ENCODE assay signal across 10 cellular contexts in genomic region chr11:821513-822371, GRCh38. TPM values are rescaled to one million over a fixed set of nuclear protein-coding genes. Genes with fewer than 3 reads are reported as not detected.
A peak's percentile ranks its signal among the peaks of the same experiment; 100 is the strongest.
DNase-seq lines count a peak whose midpoint lies in the region; ATAC-seq lines count a peak whose summit lies in the region.
"Had no signal": no experiment of that assay in that cellular context is flagged by ENCODE, and none has a peak within 500 bp of the region (broad histone marks: within the 10 kb centered on the region; RNA-seq: fewer than 3 reads in every experiment).

No MANE protein-coding gene starts in this region.

- peak overlapping the region; percentile 83 to 100 (median 92) for H3K4me3 ChIP-seq in subcutaneous abdominal adipose tissue (ENCODE audit: low read depth in 1 of 5, low read length in 5 of 5)

- peak overlapping the region; percentile 34 for H3K27ac Mint-ChIP-seq in activated CD8-positive, alpha-beta T cell treated with anti-CD3 and anti-CD28 coated beads, Interleukin-2, amount 10 ng/mL, durations not matched to agents 7 days and 5 days
- H3K27ac Mint-ChIP-seq: stimulated activated naive CD8-positive, alpha-beta T cell treated with anti-CD3 and anti-CD28 coated beads, Interleukin-15, Interleukin-2, amounts not matched to agents 100 ng/mL and 50 ng/mL, for 24 hours had no signal

- no peak for ATAC-seq in activated CD8-positive, alpha-beta T cell treated with anti-CD3 and anti-CD28 coated beads, Interleukin-2, amount 10 ng/mL, durations not matched to agents 7 days and 5 days
- no peak for ATAC-seq in HG02678 (IDR thresholded peaks at IDR 0.05; ENCODE audit: unreplicated experiment)

- H3K27me3 ChIP-seq in layer of hippocampus (ENCODE audit: control insufficient read depth, insufficient read depth, low read length) (no peaks in the 10 kb centered on the region), subcutaneous abdominal adipose tissue (ENCODE audit: control insufficient read depth in 5 of 5, insufficient read depth in 4 of 5, low read length in 5 of 5) (no peaks in the 10 kb centered on the region)

- H3K27me3 Mint-ChIP-seq in activated CD8-positive, alpha-beta T cell treated with anti-CD3 and anti-CD28 coated beads, Interleukin-2, amount 10 ng/mL, durations not matched to agents 7 days and 5 days (ENCODE audit: low read depth) = no peaks in the 10 kb centered on the region
- H3K27me3 Mint-ChIP-seq: stimulated activated naive CD8-positive, alpha-beta T cell treated with anti-CD3 and anti-CD28 coated beads, Interleukin-15, Interleukin-2, amounts not matched to agents 100 ng/mL and 50 ng/mL, for 24 hours had no signal

- peak overlapping the region in 4 of 5 donors; percentile 83 to 95 (median 90) for H3K9ac ChIP-seq in subcutaneous abdominal adipose tissue (ENCODE audit: low read length in 5 of 5)

- H3K36me3 Mint-ChIP-seq in activated CD8-positive, alpha-beta T cell treated with anti-CD3 and anti-CD28 coated beads, Interleukin-2, amount 10 ng/mL, durations not matched to agents 7 days and 5 days (ENCODE audit: low read depth) = peaks cover 15% of the 10 kb centered on the region

- H3K9me3 ChIP-seq in subcutaneous abdominal adipose tissue (ENCODE audit: control insufficient read depth in 5 of 5, low read length in 5 of 5) = no peaks in the 10 kb centered on the region

- POLR2A ChIA-PET in activated CD8-positive, alpha-beta T cell treated with anti-CD3 and anti-CD28 coated beads, Interleukin-2, amount 10 ng/mL, durations not matched to agents 7 days and 5 days (lab: Charles Lee) = interaction anchor here (0.9 to 2.9 kb wide), 4 partner anchors 11 to 22 kb away, joined by 3 to 27 read pairs (median 3); partner anchors contain the start of genes CD151 and RPLP2

- peak overlapping the region; percentile 80 for H3K4me3 Mint-ChIP-seq in activated CD8-positive, alpha-beta T cell treated with anti-CD3 and anti-CD28 coated beads, Interleukin-2, amount 10 ng/mL, durations not matched to agents 7 days and 5 days

- CTCF ChIA-PET in activated CD8-positive, alpha-beta T cell treated with anti-CD3 and anti-CD28 coated beads, Interleukin-2, amount 10 ng/mL, durations not matched to agents 7 days and 5 days (lab: Charles Lee) = interaction anchor here (1.0 to 1.3 kb wide), 2 partner anchors 11 to 26 kb away, joined by 3 read pairs; no protein-coding TSS in a partner anchor

- H3K9me3 Mint-ChIP-seq in activated CD8-positive, alpha-beta T cell treated with anti-CD3 and anti-CD28 coated beads, Interleukin-2, amount 10 ng/mL, durations not matched to agents 7 days and 5 days (ENCODE audit: insufficient read depth) = no peaks in the 10 kb centered on the region
- H3K9me3 Mint-ChIP-seq: stimulated activated naive CD8-positive, alpha-beta T cell treated with anti-CD3 and anti-CD28 coated beads, Interleukin-15, Interleukin-2, amounts not matched to agents 100 ng/mL and 50 ng/mL, for 24 hours had no signal

- H3K27ac ChIP-seq in layer of hippocampus (ENCODE audit: low read depth, low read length) = peak overlapping the region; percentile 21
- peak overlapping the region; percentile 97 for H3K27ac ChIP-seq in subcutaneous abdominal adipose tissue (ENCODE audit: low read depth, low read length)

- peaks cover 22% of the 10 kb centered on the region for H3K4me1 Mint-ChIP-seq in activated CD8-positive, alpha-beta T cell treated with anti-CD3 and anti-CD28 coated beads, Interleukin-2, amount 10 ng/mL, durations not matched to agents 7 days and 5 days (ENCODE audit: low read depth)

- DNase-seq in DMS 273 (lab: John Stamatoyannopoulos, UW; ENCODE audit: unreplicated experiment) (peak; percentile 69), DMS 273 treated with DMSO at 0.1 percent for 48 hours (lab: John Stamatoyannopoulos, UW) (no peak), NCI-H82 (lab: John Stamatoyannopoulos, UW) (no peak), LoVo (ENCODE audit: low spot score) (no peak)
- no peak for DNase-seq in activated CD8-positive, alpha-beta T cell treated with anti-CD3 and anti-CD28 coated beads, Interleukin-2, amount 10 ng/mL, durations not matched to agents 7 days and 5 days
- DNase-seq: activated CD8-positive, alpha-beta memory T cell treated with anti-CD3 and anti-CD28 coated beads, Interleukin-2, amount 50 U/mL, for 4 hours had no signal

- H3K36me3 ChIP-seq in subcutaneous abdominal adipose tissue (ENCODE audit: control insufficient read depth in 5 of 5, insufficient read depth in 5 of 5, low read length in 5 of 5) = peaks cover 0 to 49% (median 40%) of the 10 kb centered on the region in 5 donors

- peaks cover 10 to 77% (median 62%) of the 10 kb centered on the region in 5 donors for H3K4me1 ChIP-seq in subcutaneous abdominal adipose tissue (ENCODE audit: control insufficient read depth in 5 of 5, insufficient read depth in 5 of 5, low read length in 5 of 5)

RNA-seq across cellular contexts. Expression of gene PNPLA2, which starts 3.0 kb away (rescaled TPM):
- 10 to 100 TPM; 67.3 to 76.6 TPM for total RNA-seq in activated CD8-positive, alpha-beta T cell treated with anti-CD3 and anti-CD28 coated beads, Interleukin-2, amount 10 ng/mL, durations not matched to agents 7 days and 5 days

RNA-seq across cellular contexts. Expression of gene CRACR2B, which starts 6.0 kb away (rescaled TPM):
- total RNA-seq in activated CD8-positive, alpha-beta T cell treated with anti-CD3 and anti-CD28 coated beads, Interleukin-2, amount 10 ng/mL, durations not matched to agents 7 days and 5 days = 10 to 100 TPM; 17.2 to 18.7 TPM

RNA-seq across cellular contexts. Expression of gene CD151, which starts 11.0 kb away (rescaled TPM):
- 10 to 100 TPM; 27.0 to 29.7 TPM for total RNA-seq in activated CD8-positive, alpha-beta T cell treated with anti-CD3 and anti-CD28 coated beads, Interleukin-2, amount 10 ng/mL, durations not matched to agents 7 days and 5 days

RNA-seq across cellular contexts. Expression of gene RPLP2, which starts 12.0 kb away (rescaled TPM):
- 1,000 to 10,000 TPM; 2,268 to 2,338 TPM for total RNA-seq in activated CD8-positive, alpha-beta T cell treated with anti-CD3 and anti-CD28 coated beads, Interleukin-2, amount 10 ng/mL, durations not matched to agents 7 days and 5 days

RNA-seq across cellular contexts. Expression of gene PIDD1, which starts 16.7 kb away (rescaled TPM):
- total RNA-seq in activated CD8-positive, alpha-beta T cell treated with anti-CD3 and anti-CD28 coated beads, Interleukin-2, amount 10 ng/mL, durations not matched to agents 7 days and 5 days = 10 to 100 TPM; 59.3 to 60.5 TPM
